In genomic region chr17:55212880-55213279, GRCh38 we compare ENCODE assay signal across 34 cellular contexts. TPM values are rescaled to one million over a fixed set of nuclear protein-coding genes. Genes with fewer than 3 reads are reported as not detected.
"Had no signal": no experiment of that assay in that cellular context is flagged by ENCODE, and none has a peak within 500 bp of the region (broad histone marks: within the 10 kb centered on the region; RNA-seq: fewer than 3 reads in every experiment).

No MANE protein-coding gene starts in this region.

- H3K36me3 Mint-ChIP-seq: activated naive CD8-positive, alpha-beta T cell had no signal

- H3K4me3 ChIP-seq: body of pancreas, esophagus muscularis mucosa, gastrocnemius medialis, heart left ventricle had no signal

- H3K27me3 ChIP-seq: body of pancreas, esophagus muscularis mucosa, foreskin keratinocyte, gastrocnemius medialis, heart left ventricle had no signal

- DNase-seq: activated CD4-positive, alpha-beta memory T cell treated with anti-CD3 and anti-CD28 coated beads, Interleukin-2, amount 10 ng/mL, durations not matched to agents 7 days and 5 days; activated CD4-positive, alpha-beta T cell treated with anti-CD3 and anti-CD28 coated beads for 1 hour; activated CD4-positive, alpha-beta T cell treated with anti-CD3 and anti-CD28 coated beads for 4 hours; activated CD4-positive, alpha-beta T cell treated with anti-CD3 and anti-CD28 coated beads, Interleukin-2, amount 10 ng/mL, durations not matched to agents 7 days and 5 days; activated CD4-positive, alpha-beta T cell treated with anti-CD3 and anti-CD28 coated beads, Interleukin-2, amount 50 U/mL, for 4 hours; activated CD8-positive, alpha-beta memory T cell treated with anti-CD3 and anti-CD28 coated beads, Interleukin-2, amount 50 U/mL, for 48 hours; activated effector memory CD4-positive, alpha-beta T cell treated with Interleukin-2 at 50 U/mL for 16 hours; activated gamma-delta T cell treated with Interleukin-2 at 50 U/mL for 16 hours; activated naive CD4-positive, alpha-beta T cell treated with anti-CD3 and anti-CD28 coated beads, Interleukin-2, amount 50 U/mL, for 16 hours; activated naive CD4-positive, alpha-beta T cell treated with Interleukin-2 at 50 U/mL for 16 hours; activated T-cell treated with anti-CD3 and anti-CD28 coated beads for 4 hours; activated T-cell treated with anti-CD3 and anti-CD28 coated beads, Interleukin-2, amount 50 U/mL, for 24 hours; activated T-cell treated with anti-CD3 and anti-CD28 coated beads, Interleukin-2, amount 50 U/mL, for 72 hours; amniotic stem cell; anterior cingulate cortex; body of pancreas; caudate nucleus; cortex of kidney; dermis blood vessel endothelial cell; effector CD4-positive, alpha-beta T cell; effector memory CD8-positive, alpha-beta T cell; erythroblast; foreskin keratinocyte; gastrocnemius medialis; glutamatergic neuron; heart left ventricle; T-helper 2 cell had no signal

- H3K9me3 ChIP-seq: body of pancreas, esophagus muscularis mucosa, gastrocnemius medialis had no signal

- H3K9me3 Mint-ChIP-seq: activated CD4-positive, alpha-beta memory T cell treated with anti-CD3 and anti-CD28 coated beads, Interleukin-2, amount 10 ng/mL, durations not matched to agents 7 days and 5 days; activated CD4-positive, alpha-beta T cell treated with anti-CD3 and anti-CD28 coated beads, Interleukin-2, amount 10 ng/mL, durations not matched to agents 7 days and 5 days; activated T-cell treated with anti-CD3 and anti-CD28 coated beads, Interleukin-2, amount 50 U/mL, for 24 hours; activated T-cell treated with anti-CD3 and anti-CD28 coated beads, Interleukin-2, amount 50 U/mL, for 72 hours; activated T-helper 17 cell treated with anti-CD3 and anti-CD28 coated beads, Interleukin-2, amount 50 U/mL, for 72 hours; effector memory CD8-positive, alpha-beta T cell had no signal

- H3K27ac Mint-ChIP-seq: activated CD4-positive, alpha-beta memory T cell treated with anti-CD3 and anti-CD28 coated beads, Interleukin-2, amount 10 ng/mL, durations not matched to agents 7 days and 5 days; activated CD4-positive, alpha-beta T cell treated with anti-CD3 and anti-CD28 coated beads, Interleukin-2, amount 10 ng/mL, durations not matched to agents 7 days and 5 days; activated naive CD8-positive, alpha-beta T cell; activated T-cell treated with anti-CD3 and anti-CD28 coated beads, Interleukin-2, amount 50 U/mL, for 24 hours; activated T-cell treated with anti-CD3 and anti-CD28 coated beads, Interleukin-2, amount 50 U/mL, for 72 hours; activated T-helper 17 cell treated with anti-CD3 and anti-CD28 coated beads, Interleukin-2, amount 50 U/mL, for 72 hours; effector memory CD8-positive, alpha-beta T cell; WTC11 had no signal

- H3K4me1 ChIP-seq: body of pancreas, esophagus muscularis mucosa, foreskin keratinocyte, gastrocnemius medialis, heart left ventricle had no signal

- H3K27me3 Mint-ChIP-seq: activated CD4-positive, alpha-beta memory T cell treated with anti-CD3 and anti-CD28 coated beads, Interleukin-2, amount 10 ng/mL, durations not matched to agents 7 days and 5 days; activated CD4-positive, alpha-beta T cell treated with anti-CD3 and anti-CD28 coated beads, Interleukin-2, amount 10 ng/mL, durations not matched to agents 7 days and 5 days; activated T-cell treated with anti-CD3 and anti-CD28 coated beads, Interleukin-2, amount 50 U/mL, for 24 hours; activated T-helper 17 cell treated with anti-CD3 and anti-CD28 coated beads, Interleukin-2, amount 50 U/mL, for 72 hours had no signal

- ATAC-seq: activated T-cell treated with anti-CD3 and anti-CD28 coated beads, Interleukin-2, amount 50 U/mL, for 72 hours; activated T-helper 17 cell treated with anti-CD3 and anti-CD28 coated beads, Interleukin-2, amount 50 U/mL, for 72 hours; body of pancreas; effector memory CD8-positive, alpha-beta T cell; foreskin keratinocyte; gastrocnemius medialis; heart left ventricle; WTC11 had no signal

- FAIRE-seq: astrocyte, colon had no signal

- H3K4me3 Mint-ChIP-seq: activated CD4-positive, alpha-beta memory T cell treated with anti-CD3 and anti-CD28 coated beads, Interleukin-2, amount 10 ng/mL, durations not matched to agents 7 days and 5 days; activated CD4-positive, alpha-beta T cell treated with anti-CD3 and anti-CD28 coated beads, Interleukin-2, amount 10 ng/mL, durations not matched to agents 7 days and 5 days; activated naive CD8-positive, alpha-beta T cell; activated T-cell treated with anti-CD3 and anti-CD28 coated beads, Interleukin-2, amount 50 U/mL, for 24 hours; activated T-cell treated with anti-CD3 and anti-CD28 coated beads, Interleukin-2, amount 50 U/mL, for 72 hours; activated T-helper 17 cell treated with anti-CD3 and anti-CD28 coated beads, Interleukin-2, amount 50 U/mL, for 72 hours; effector memory CD8-positive, alpha-beta T cell; WTC11 had no signal

- H3K36me3 ChIP-seq: esophagus muscularis mucosa, gastrocnemius medialis, heart left ventricle had no signal

- H3K27ac ChIP-seq: body of pancreas, esophagus muscularis mucosa, foreskin keratinocyte, gastrocnemius medialis, heart left ventricle, VCaP had no signal

- H3K4me1 Mint-ChIP-seq: activated CD4-positive, alpha-beta T cell treated with anti-CD3 and anti-CD28 coated beads, Interleukin-2, amount 10 ng/mL, durations not matched to agents 7 days and 5 days; activated T-helper 17 cell treated with anti-CD3 and anti-CD28 coated beads, Interleukin-2, amount 50 U/mL, for 72 hours had no signal

RNA-seq across cellular contexts. Expression of gene HLF, which starts 51.9 kb away (rescaled TPM):
- total RNA-seq: astrocyte, dermis blood vessel endothelial cell had no signal
- polyA plus RNA-seq: foreskin keratinocyte had no signal
